ENCODE assay signal across 16 cellular contexts in genomic region chr14:64439141-64439540, GRCh38. TPM values are rescaled to one million over a fixed set of nuclear protein-coding genes. Genes with fewer than 3 reads are reported as not detected.
A peak's percentile ranks its signal among the peaks of the same experiment; 100 is the strongest.
DNase-seq lines count a peak whose midpoint lies in the region; FAIRE-seq and TF ChIP-seq lines count a peak whose summit lies in the region.
"Had no signal": no experiment of that assay in that cellular context is flagged by ENCODE, and none has a peak within 500 bp of the region (broad histone marks: within the 10 kb centered on the region; RNA-seq: fewer than 3 reads in every experiment).

No MANE protein-coding gene starts in this region.

- H2AFZ ChIP-seq in smooth muscle cell (ENCODE audit: low read depth), result no peak overlapping the region

- H3K79me2 ChIP-seq in smooth muscle cell (ENCODE audit: low read depth), result no peaks in the 10 kb centered on the region

- H3K9ac ChIP-seq in smooth muscle cell (ENCODE audit: low read depth), result peak overlapping the region; percentile 19

- H4K20me1 ChIP-seq in smooth muscle cell (ENCODE audit: low read depth), result no peaks in the 10 kb centered on the region

- H3K9me3 ChIP-seq in smooth muscle cell (replicated peaks; ENCODE audit: low read depth), result no peaks in the 10 kb centered on the region
- H3K9me3 ChIP-seq: vagina had no signal

- H3K27ac Mint-ChIP-seq in activated CD4-positive, alpha-beta memory T cell treated with anti-CD3 and anti-CD28 coated beads, Interleukin-2, amount 10 ng/mL, durations not matched to agents 7 days and 5 days, result peak overlapping the region; percentile 60
- no peak overlapping the region for H3K27ac Mint-ChIP-seq in activated CD4-positive, alpha-beta memory T cell treated with anti-CD3 and anti-CD28 coated beads for 36 hours
- peak overlapping the region; percentile 75 for H3K27ac Mint-ChIP-seq in activated T-helper 1 cell treated with anti-CD3 and anti-CD28 coated beads, Interleukin-12 subunit alpha, Interleukin-12 subunit beta, Interleukin-2, Interleukin-4 antibody, amounts not matched to agents 30 ng/mL and 10 ng/mL and 1 ng/mL, durations not matched to agents 14 hours and 24 hours and 36 hours
- H3K27ac Mint-ChIP-seq: CD4-positive, alpha-beta T cell had no signal

- no peak for TF ChIP-seq CTCF in smooth muscle cell (IDR thresholded peaks at IDR 0.05; ENCODE audit: borderline replicate concordance, insufficient read depth, poor library complexity, severe bottlenecking)

- no peak overlapping the region for H3K4me3 ChIP-seq in smooth muscle cell
- H3K4me3 ChIP-seq: vagina had no signal

- peak overlapping the region; percentile 30 for H3K4me2 ChIP-seq in smooth muscle cell

- no peaks in the 10 kb centered on the region for H3K36me3 ChIP-seq in smooth muscle cell (ENCODE audit: low read depth)

- no peaks in the 10 kb centered on the region for H3K27me3 Mint-ChIP-seq in activated CD4-positive, alpha-beta memory T cell treated with anti-CD3 and anti-CD28 coated beads, Interleukin-2, amount 10 ng/mL, durations not matched to agents 7 days and 5 days
- no peaks in the 10 kb centered on the region for H3K27me3 Mint-ChIP-seq in activated CD4-positive, alpha-beta memory T cell treated with anti-CD3 and anti-CD28 coated beads for 36 hours
- H3K27me3 Mint-ChIP-seq in activated T-helper 1 cell treated with anti-CD3 and anti-CD28 coated beads, Interleukin-12 subunit alpha, Interleukin-12 subunit beta, Interleukin-2, Interleukin-4 antibody, amounts not matched to agents 30 ng/mL and 10 ng/mL and 1 ng/mL, durations not matched to agents 14 hours and 24 hours and 36 hours (ENCODE audit: insufficient read depth), result no peaks in the 10 kb centered on the region
- H3K27me3 Mint-ChIP-seq: CD4-positive, alpha-beta T cell had no signal

- POLR2A ChIA-PET in activated CD4-positive, alpha-beta memory T cell treated with anti-CD3 and anti-CD28 coated beads, Interleukin-2, amount 10 ng/mL, durations not matched to agents 7 days and 5 days (lab: Charles Lee), result interaction anchor here (1.3 to 2.9 kb wide), 2 partner anchors 44 to 51 kb away, joined by 4 to 7 read pairs; partner anchors contain the start of gene MTHFD1
- POLR2A ChIA-PET in activated CD4-positive, alpha-beta memory T cell treated with anti-CD3 and anti-CD28 coated beads for 36 hours (lab: Charles Lee), result no interaction called here

- H3K9me3 Mint-ChIP-seq in activated CD4-positive, alpha-beta memory T cell treated with anti-CD3 and anti-CD28 coated beads, Interleukin-2, amount 10 ng/mL, durations not matched to agents 7 days and 5 days, result no peaks in the 10 kb centered on the region
- H3K9me3 Mint-ChIP-seq in activated CD4-positive, alpha-beta memory T cell treated with anti-CD3 and anti-CD28 coated beads for 36 hours, result no peaks in the 10 kb centered on the region
- H3K9me3 Mint-ChIP-seq in activated T-helper 1 cell treated with anti-CD3 and anti-CD28 coated beads, Interleukin-12 subunit alpha, Interleukin-12 subunit beta, Interleukin-2, Interleukin-4 antibody, amounts not matched to agents 30 ng/mL and 10 ng/mL and 1 ng/mL, durations not matched to agents 14 hours and 24 hours and 36 hours, result no peaks in the 10 kb centered on the region
- H3K9me3 Mint-ChIP-seq: activated T-cell treated with anti-CD3 and anti-CD28 coated beads, Interleukin-2, amount 50 U/mL, for 4 hours; CD4-positive, alpha-beta T cell had no signal

- peaks cover 13% of the 10 kb centered on the region for H3K4me1 ChIP-seq in smooth muscle cell (ENCODE audit: low read depth)
- H3K4me1 ChIP-seq: vagina had no signal

- H3F3A ChIP-seq in smooth muscle cell (ENCODE audit: low read depth), result peaks cover 14% of the 10 kb centered on the region

- no peak for FAIRE-seq in frontal cortex (lab: Jason Lieb, UNC)
- FAIRE-seq: A204.1 had no signal

- WGBS in smooth muscle cell (ENCODE audit: low lambda C conversion rate), result 80% methylated on average over 6 of the region's 6 CpGs

- H3K4me1 Mint-ChIP-seq in activated CD4-positive, alpha-beta memory T cell treated with anti-CD3 and anti-CD28 coated beads, Interleukin-2, amount 10 ng/mL, durations not matched to agents 7 days and 5 days, result peaks cover 24% of the 10 kb centered on the region
- H3K4me1 Mint-ChIP-seq in activated CD4-positive, alpha-beta memory T cell treated with anti-CD3 and anti-CD28 coated beads for 36 hours (ENCODE audit: low read depth), result peaks cover 17% of the 10 kb centered on the region
- H3K4me1 Mint-ChIP-seq in activated T-helper 1 cell treated with anti-CD3 and anti-CD28 coated beads, Interleukin-12 subunit alpha, Interleukin-12 subunit beta, Interleukin-2, Interleukin-4 antibody, amounts not matched to agents 30 ng/mL and 10 ng/mL and 1 ng/mL, durations not matched to agents 14 hours and 24 hours and 36 hours (ENCODE audit: low read depth), result peaks cover 26% of the 10 kb centered on the region

- no peak for DNase-seq in activated CD4-positive, alpha-beta memory T cell treated with anti-CD3 and anti-CD28 coated beads, Interleukin-2, amount 10 ng/mL, durations not matched to agents 7 days and 5 days
- no peak for DNase-seq in activated CD4-positive, alpha-beta memory T cell treated with anti-CD3 and anti-CD28 coated beads for 36 hours
- no peak for DNase-seq in activated T-helper 1 cell treated with anti-CD3 and anti-CD28 coated beads, Interleukin-12 subunit alpha, Interleukin-12 subunit beta, Interleukin-2, Interleukin-4 antibody, amounts not matched to agents 30 ng/mL and 10 ng/mL and 1 ng/mL, durations not matched to agents 14 hours and 24 hours and 36 hours (ENCODE audit: low spot score)
- DNase-seq in head of caudate nucleus (peak in 29 of 42 donors; percentile 5 to 85 (median 49)), smooth muscle cell (lab: John Stamatoyannopoulos, UW; ENCODE audit: unreplicated experiment) (no peak), frontal cortex (ENCODE audit: low spot score in 2 of 2) (no peak), NCI-H1417 (lab: John Stamatoyannopoulos, UW) (no peak), NCI-H187 (lab: John Stamatoyannopoulos, UW) (no peak)
- DNase-seq: activated T-cell treated with anti-CD3 and anti-CD28 coated beads, Interleukin-2, amount 50 U/mL, for 4 hours; CD4-positive, alpha-beta T cell; DND-41; NCI-H187 treated with DMSO at 0.1 percent for 48 hours; NCI-H510A treated with DMSO at 0.1 percent for 48 hours; SHP77 treated with DMSO at 0.1 percent for 48 hours had no signal

- no peak overlapping the region for H3K4me3 Mint-ChIP-seq in activated CD4-positive, alpha-beta memory T cell treated with anti-CD3 and anti-CD28 coated beads, Interleukin-2, amount 10 ng/mL, durations not matched to agents 7 days and 5 days
- no peak overlapping the region for H3K4me3 Mint-ChIP-seq in activated CD4-positive, alpha-beta memory T cell treated with anti-CD3 and anti-CD28 coated beads for 36 hours
- H3K4me3 Mint-ChIP-seq in activated T-helper 1 cell treated with anti-CD3 and anti-CD28 coated beads, Interleukin-12 subunit alpha, Interleukin-12 subunit beta, Interleukin-2, Interleukin-4 antibody, amounts not matched to agents 30 ng/mL and 10 ng/mL and 1 ng/mL, durations not matched to agents 14 hours and 24 hours and 36 hours, result no peak overlapping the region
- H3K4me3 Mint-ChIP-seq: activated T-cell treated with anti-CD3 and anti-CD28 coated beads, Interleukin-2, amount 50 U/mL, for 4 hours; CD4-positive, alpha-beta T cell had no signal

- CTCF ChIA-PET in activated CD4-positive, alpha-beta memory T cell treated with anti-CD3 and anti-CD28 coated beads, Interleukin-2, amount 10 ng/mL, durations not matched to agents 7 days and 5 days (lab: Charles Lee), result interaction anchor here (1.6 kb wide), 1 partner anchor 9 kb away, joined by 7 read pairs; no protein-coding TSS in a partner anchor
- CTCF ChIA-PET in activated CD4-positive, alpha-beta memory T cell treated with anti-CD3 and anti-CD28 coated beads for 36 hours (lab: Charles Lee), result interaction anchor here (3.7 kb wide), 1 partner anchor 9 kb away, joined by 20 read pairs; no protein-coding TSS in a partner anchor

- peak overlapping the region; percentile 80 for H3K27ac ChIP-seq in smooth muscle cell (ENCODE audit: low read depth)
- H3K27ac ChIP-seq: vagina had no signal

- intact Hi-C loops in activated CD4-positive, alpha-beta memory T cell treated with anti-CD3 and anti-CD28 coated beads for 36 hours (cut with micrococcal nuclease), result no loop called here
- intact Hi-C loops in activated T-helper 1 cell treated with anti-CD3 and anti-CD28 coated beads, Interleukin-12 subunit alpha, Interleukin-12 subunit beta, Interleukin-2, Interleukin-4 antibody, amounts not matched to agents 30 ng/mL and 10 ng/mL and 1 ng/mL, durations not matched to agents 14 hours and 24 hours and 36 hours (cut with micrococcal nuclease), result no loop called here
- intact Hi-C loops in head of caudate nucleus (cut with DNase I), result no loop called here

- H3K27me3 ChIP-seq in smooth muscle cell (ENCODE audit: low read depth), result no peaks in the 10 kb centered on the region
- H3K27me3 ChIP-seq: vagina had no signal

- peaks cover 71% of the 10 kb centered on the region for H3K36me3 Mint-ChIP-seq in activated CD4-positive, alpha-beta memory T cell treated with anti-CD3 and anti-CD28 coated beads, Interleukin-2, amount 10 ng/mL, durations not matched to agents 7 days and 5 days (ENCODE audit: low read depth)
- peaks cover 66% of the 10 kb centered on the region for H3K36me3 Mint-ChIP-seq in activated CD4-positive, alpha-beta memory T cell treated with anti-CD3 and anti-CD28 coated beads for 36 hours
- H3K36me3 Mint-ChIP-seq in activated T-helper 1 cell treated with anti-CD3 and anti-CD28 coated beads, Interleukin-12 subunit alpha, Interleukin-12 subunit beta, Interleukin-2, Interleukin-4 antibody, amounts not matched to agents 30 ng/mL and 10 ng/mL and 1 ng/mL, durations not matched to agents 14 hours and 24 hours and 36 hours (ENCODE audit: low read depth), result peaks cover 58% of the 10 kb centered on the region

RNA-seq across cellular contexts. Expression of gene AKAP5, which starts 26.2 kb away (rescaled TPM):
- under 1 TPM; 0.88 TPM for total RNA-seq in activated CD4-positive, alpha-beta memory T cell treated with anti-CD3 and anti-CD28 coated beads, Interleukin-2, amount 10 ng/mL, durations not matched to agents 7 days and 5 days
- 1 to 10 TPM in 1 of 2 experiments, under 1 TPM in 1; 0.74 to 1.1 TPM for total RNA-seq in activated CD4-positive, alpha-beta memory T cell treated with anti-CD3 and anti-CD28 coated beads for 36 hours
- total RNA-seq in activated T-helper 1 cell treated with anti-CD3 and anti-CD28 coated beads, Interleukin-12 subunit alpha, Interleukin-12 subunit beta, Interleukin-2, Interleukin-4 antibody, amounts not matched to agents 30 ng/mL and 10 ng/mL and 1 ng/mL, durations not matched to agents 14 hours and 24 hours and 36 hours, result 1.1 and 1.5 TPM in 2 replicates
- total RNA-seq in smooth muscle cell (4.4 and 7.6 TPM in 2 replicates), frontal cortex (37.5 TPM)
- polyA plus RNA-seq in smooth muscle cell, result 0.80 and 0.94 TPM in 2 replicates

RNA-seq across cellular contexts. Expression of gene MTHFD1, which starts 51.0 kb away (rescaled TPM):
- 100 to 1,000 TPM; 142 to 147 TPM for total RNA-seq in activated CD4-positive, alpha-beta memory T cell treated with anti-CD3 and anti-CD28 coated beads, Interleukin-2, amount 10 ng/mL, durations not matched to agents 7 days and 5 days
- total RNA-seq in activated CD4-positive, alpha-beta memory T cell treated with anti-CD3 and anti-CD28 coated beads for 36 hours, result 100 to 1,000 TPM; 212 to 221 TPM
- 241 and 244 TPM in 2 replicates for total RNA-seq in activated T-helper 1 cell treated with anti-CD3 and anti-CD28 coated beads, Interleukin-12 subunit alpha, Interleukin-12 subunit beta, Interleukin-2, Interleukin-4 antibody, amounts not matched to agents 30 ng/mL and 10 ng/mL and 1 ng/mL, durations not matched to agents 14 hours and 24 hours and 36 hours
- total RNA-seq in smooth muscle cell (12.8 and 18.2 TPM in 2 replicates), frontal cortex (28.5 TPM)
- polyA plus RNA-seq in smooth muscle cell, result 23.8 and 25.4 TPM in 2 replicates

Comparison
In these comparisons a context has a peak if more than half of its experiments do, and no peak if none do; other contexts are left out.
1. DNase-seq: peak in head of caudate nucleus (29 of 42); none in activated CD4-positive, alpha-beta memory T cell treated with anti-CD3 and anti-CD28 coated beads, Interleukin-2, amount 10 ng/mL, durations not matched to agents 7 days and 5 days (single experiment), activated CD4-positive, alpha-beta memory T cell treated with anti-CD3 and anti-CD28 coated beads for 36 hours (single experiment), activated T-helper 1 cell treated with anti-CD3 and anti-CD28 coated beads, Interleukin-12 subunit alpha, Interleukin-12 subunit beta, Interleukin-2, Interleukin-4 antibody, amounts not matched to agents 30 ng/mL and 10 ng/mL and 1 ng/mL, durations not matched to agents 14 hours and 24 hours and 36 hours (single experiment), smooth muscle cell (single experiment), frontal cortex (0 of 2), NCI-H1417 (0 of 3) and NCI-H187 (0 of 2).